39 cellular contexts compared by ENCODE assay signal in the genomic region with DNA sequence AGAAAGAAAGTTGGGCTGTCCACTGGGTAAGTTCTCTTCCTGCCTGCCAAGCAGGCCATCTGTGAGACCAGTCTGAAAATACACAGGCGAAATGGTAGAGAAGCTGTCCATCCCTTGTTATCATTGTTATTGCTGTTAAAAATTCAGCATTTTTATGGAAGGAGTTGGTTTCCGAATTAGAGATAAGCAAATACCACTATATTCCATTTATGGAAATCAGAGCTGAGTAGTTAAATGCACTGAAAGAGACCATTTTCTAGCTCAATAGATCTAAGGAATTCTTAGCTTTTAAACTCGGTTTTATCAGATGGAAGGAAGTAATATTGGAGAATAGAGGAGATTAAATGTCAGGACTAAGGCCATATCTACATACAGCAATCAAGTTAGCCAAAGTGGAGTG. TPM values are rescaled to one million over a fixed set of nuclear protein-coding genes. Genes with fewer than 3 reads are reported as not detected.
"Had no signal": no experiment of that assay in that cellular context is flagged by ENCODE, and none has a peak within 500 bp of the region (broad histone marks: within the 10 kb centered on the region; RNA-seq: fewer than 3 reads in every experiment).

No MANE protein-coding gene starts in this region.

- H3K27ac ChIP-seq: ascending aorta, cardiac muscle cell, VCaP had no signal

- H3K36me3 Mint-ChIP-seq: activated naive CD4-positive, alpha-beta T cell treated with anti-CD3 and anti-CD28 coated beads, Interleukin-2, amount 10 ng/mL, durations not matched to agents 7 days and 5 days; activated naive CD4-positive, alpha-beta T cell treated with anti-CD3 and anti-CD28 coated beads, Interleukin-2, amount 50 U/mL, for 24 hours; activated naive CD8-positive, alpha-beta T cell; activated naive CD8-positive, alpha-beta T cell treated with anti-CD3 and anti-CD28 coated beads, Interleukin-2, amount 10 ng/mL, durations not matched to agents 7 days and 5 days; brain had no signal

- H3K9me3 Mint-ChIP-seq: activated B cell treated with CpG ODN at 0.5 μM for 24 hours; activated CD4-positive, alpha-beta memory T cell treated with anti-CD3 and anti-CD28 coated beads for 36 hours; activated CD4-positive, alpha-beta T cell treated with anti-CD3 and anti-CD28 coated beads, Interleukin-2, amount 10 ng/mL, durations not matched to agents 24 days and 14 days; activated CD8-positive, alpha-beta T cell treated with anti-CD3 and anti-CD28 coated beads for 36 hours; activated naive CD4-positive, alpha-beta T cell treated with anti-CD3 and anti-CD28 coated beads, Interleukin-2, amount 10 ng/mL, durations not matched to agents 7 days and 5 days; activated naive CD8-positive, alpha-beta T cell treated with anti-CD3 and anti-CD28 coated beads, Interleukin-2, amount 50 U/mL, for 24 hours; activated T-cell treated with anti-CD3 and anti-CD28 coated beads, Interleukin-2, amount 50 U/mL, for 4 hours; activated T-cell treated with anti-CD3 and anti-CD28 coated beads, Interleukin-2, amount 50 U/mL, for 72 hours; activated T-helper 1 cell treated with anti-CD3 and anti-CD28 coated beads, Interleukin-12 subunit alpha, Interleukin-12 subunit beta, Interleukin-2, Interleukin-4 antibody, amounts not matched to agents 30 ng/mL and 10 ng/mL and 1 ng/mL, durations not matched to agents 14 hours and 24 hours and 36 hours; activated T-helper 17 cell treated with anti-CD3 and anti-CD28 coated beads, Interleukin-2, amount 50 U/mL, for 72 hours; central memory CD8-positive, alpha-beta T cell; T-helper 1 cell treated with Interleukin-12 subunit alpha and Interleukin-12 subunit beta and Interleukin-4 antibody, amounts not matched to agents 30 μg/mL and 1 μg/mL, for 36 hours; T-helper 2 cell treated with Interferon-gamma antibody and Interleukin-4, amounts not matched to agents 5 μg/mL and 100 μg/mL, for 36 hours had no signal

- FAIRE-seq: bronchial epithelial cell, TTC549 had no signal

- ATAC-seq: activated CD8-positive, alpha-beta T cell treated with anti-CD3 and anti-CD28 coated beads for 36 hours; activated naive CD8-positive, alpha-beta T cell treated with anti-CD3 and anti-CD28 coated beads, Interleukin-2, amount 50 U/mL, for 24 hours; activated T-cell treated with anti-CD3 and anti-CD28 coated beads, Interleukin-2, amount 50 U/mL, for 4 hours; activated T-cell treated with anti-CD3 and anti-CD28 coated beads, Interleukin-2, amount 50 U/mL, for 72 hours; activated T-helper 17 cell treated with anti-CD3 and anti-CD28 coated beads, Interleukin-2, amount 50 U/mL, for 72 hours had no signal

- H3K4me3 ChIP-seq: ascending aorta, cardiac muscle cell had no signal

- H3K27ac Mint-ChIP-seq: activated B cell treated with CpG ODN at 0.5 μM for 24 hours; activated CD4-positive, alpha-beta memory T cell treated with anti-CD3 and anti-CD28 coated beads for 36 hours; activated CD4-positive, alpha-beta T cell treated with anti-CD3 and anti-CD28 coated beads, Interleukin-2, amount 10 ng/mL, durations not matched to agents 24 days and 14 days; activated CD8-positive, alpha-beta T cell treated with anti-CD3 and anti-CD28 coated beads for 36 hours; activated naive CD4-positive, alpha-beta T cell treated with anti-CD3 and anti-CD28 coated beads, Interleukin-2, amount 10 ng/mL, durations not matched to agents 7 days and 5 days; activated naive CD4-positive, alpha-beta T cell treated with anti-CD3 and anti-CD28 coated beads, Interleukin-2, amount 50 U/mL, for 24 hours; activated naive CD8-positive, alpha-beta T cell; activated naive CD8-positive, alpha-beta T cell treated with anti-CD3 and anti-CD28 coated beads, Interleukin-2, amount 10 ng/mL, durations not matched to agents 7 days and 5 days; activated naive CD8-positive, alpha-beta T cell treated with anti-CD3 and anti-CD28 coated beads, Interleukin-2, amount 50 U/mL, for 24 hours; activated T-cell treated with anti-CD3 and anti-CD28 coated beads, Interleukin-2, amount 50 U/mL, for 72 hours; activated T-helper 1 cell treated with anti-CD3 and anti-CD28 coated beads, Interleukin-12 subunit alpha, Interleukin-12 subunit beta, Interleukin-2, Interleukin-4 antibody, amounts not matched to agents 30 ng/mL and 10 ng/mL and 1 ng/mL, durations not matched to agents 14 hours and 24 hours and 36 hours; activated T-helper 17 cell treated with anti-CD3 and anti-CD28 coated beads, Interleukin-2, amount 50 U/mL, for 72 hours; brain; T-helper 1 cell treated with Interleukin-12 subunit alpha and Interleukin-12 subunit beta and Interleukin-4 antibody, amounts not matched to agents 30 μg/mL and 1 μg/mL, for 36 hours; T-helper 2 cell treated with Interferon-gamma antibody and Interleukin-4, amounts not matched to agents 5 μg/mL and 100 μg/mL, for 36 hours had no signal

- H3K9me3 ChIP-seq: ascending aorta had no signal

- H3K4me1 Mint-ChIP-seq: activated B cell treated with CpG ODN at 0.5 μM for 24 hours; activated CD4-positive, alpha-beta T cell treated with anti-CD3 and anti-CD28 coated beads, Interleukin-2, amount 10 ng/mL, durations not matched to agents 24 days and 14 days; activated naive CD4-positive, alpha-beta T cell treated with anti-CD3 and anti-CD28 coated beads, Interleukin-2, amount 10 ng/mL, durations not matched to agents 7 days and 5 days; activated naive CD4-positive, alpha-beta T cell treated with anti-CD3 and anti-CD28 coated beads, Interleukin-2, amount 50 U/mL, for 24 hours; activated naive CD8-positive, alpha-beta T cell treated with anti-CD3 and anti-CD28 coated beads, Interleukin-2, amount 10 ng/mL, durations not matched to agents 7 days and 5 days; activated naive CD8-positive, alpha-beta T cell treated with anti-CD3 and anti-CD28 coated beads, Interleukin-2, amount 50 U/mL, for 24 hours; activated T-helper 17 cell treated with anti-CD3 and anti-CD28 coated beads, Interleukin-2, amount 50 U/mL, for 72 hours; brain; central memory CD8-positive, alpha-beta T cell had no signal

- H3K36me3 ChIP-seq: ascending aorta, cardiac muscle cell had no signal

- H3K4me1 ChIP-seq: ascending aorta had no signal

- H3K27me3 ChIP-seq: ascending aorta, cardiac muscle cell had no signal

- H3K4me3 Mint-ChIP-seq: activated B cell treated with CpG ODN at 0.5 μM for 24 hours; activated CD4-positive, alpha-beta memory T cell treated with anti-CD3 and anti-CD28 coated beads for 36 hours; activated CD4-positive, alpha-beta T cell treated with anti-CD3 and anti-CD28 coated beads, Interleukin-2, amount 10 ng/mL, durations not matched to agents 24 days and 14 days; activated CD8-positive, alpha-beta T cell treated with anti-CD3 and anti-CD28 coated beads for 36 hours; activated naive CD4-positive, alpha-beta T cell treated with anti-CD3 and anti-CD28 coated beads, Interleukin-2, amount 10 ng/mL, durations not matched to agents 7 days and 5 days; activated naive CD4-positive, alpha-beta T cell treated with anti-CD3 and anti-CD28 coated beads, Interleukin-2, amount 50 U/mL, for 24 hours; activated naive CD8-positive, alpha-beta T cell; activated naive CD8-positive, alpha-beta T cell treated with anti-CD3 and anti-CD28 coated beads, Interleukin-2, amount 10 ng/mL, durations not matched to agents 7 days and 5 days; activated naive CD8-positive, alpha-beta T cell treated with anti-CD3 and anti-CD28 coated beads, Interleukin-2, amount 50 U/mL, for 24 hours; activated T-cell treated with anti-CD3 and anti-CD28 coated beads, Interleukin-2, amount 50 U/mL, for 4 hours; activated T-cell treated with anti-CD3 and anti-CD28 coated beads, Interleukin-2, amount 50 U/mL, for 72 hours; activated T-helper 1 cell treated with anti-CD3 and anti-CD28 coated beads, Interleukin-12 subunit alpha, Interleukin-12 subunit beta, Interleukin-2, Interleukin-4 antibody, amounts not matched to agents 30 ng/mL and 10 ng/mL and 1 ng/mL, durations not matched to agents 14 hours and 24 hours and 36 hours; activated T-helper 17 cell treated with anti-CD3 and anti-CD28 coated beads, Interleukin-2, amount 50 U/mL, for 72 hours; brain; central memory CD8-positive, alpha-beta T cell; T-helper 1 cell treated with Interleukin-12 subunit alpha and Interleukin-12 subunit beta and Interleukin-4 antibody, amounts not matched to agents 30 μg/mL and 1 μg/mL, for 36 hours; T-helper 2 cell treated with Interferon-gamma antibody and Interleukin-4, amounts not matched to agents 5 μg/mL and 100 μg/mL, for 36 hours had no signal

- DNase-seq: activated B cell treated with CpG ODN at 0.5 μM for 24 hours; activated CD4-positive, alpha-beta memory T cell treated with anti-CD3 and anti-CD28 coated beads for 36 hours; activated CD4-positive, alpha-beta T cell treated with anti-CD3 and anti-CD28 coated beads for 4 hours; activated CD4-positive, alpha-beta T cell treated with anti-CD3 and anti-CD28 coated beads, Interleukin-2, amount 10 ng/mL, durations not matched to agents 24 days and 14 days; activated CD4-positive, alpha-beta T cell treated with anti-CD3 and anti-CD28 coated beads, Interleukin-2, amount 50 U/mL, for 1 hour; activated CD4-positive, alpha-beta T cell treated with anti-CD3 and anti-CD28 coated beads, Interleukin-2, amount 50 U/mL, for 4 hours; activated CD4-positive, CD25-positive, alpha-beta regulatory T cell treated with anti-CD3 and anti-CD28 coated beads, Interleukin-2, amount 50 U/mL, for 72 hours; activated CD8-positive, alpha-beta memory T cell treated with anti-CD3 and anti-CD28 coated beads, Interleukin-2, amount 50 U/mL, for 4 hours; activated CD8-positive, alpha-beta T cell treated with anti-CD3 and anti-CD28 coated beads for 36 hours; activated effector memory CD4-positive, alpha-beta T cell treated with anti-CD3 and anti-CD28 coated beads, Interleukin-2, amount 50 U/mL, for 16 hours; activated gamma-delta T cell treated with Interleukin-2 at 50 U/mL for 16 hours; activated naive CD4-positive, alpha-beta T cell; activated naive CD4-positive, alpha-beta T cell treated with anti-CD3 and anti-CD28 coated beads, Interleukin-2, amount 10 ng/mL, durations not matched to agents 7 days and 5 days; activated naive CD8-positive, alpha-beta T cell treated with anti-CD3 and anti-CD28 coated beads, Interleukin-2, amount 10 ng/mL, durations not matched to agents 7 days and 5 days; activated naive CD8-positive, alpha-beta T cell treated with anti-CD3 and anti-CD28 coated beads, Interleukin-2, amount 50 U/mL, for 24 hours; activated T-cell treated with anti-CD3 and anti-CD28 coated beads for 4 hours; activated T-cell treated with anti-CD3 and anti-CD28 coated beads, Interleukin-2, amount 50 U/mL, for 1 hour; activated T-cell treated with anti-CD3 and anti-CD28 coated beads, Interleukin-2, amount 50 U/mL, for 4 hours; activated T-cell treated with anti-CD3 and anti-CD28 coated beads, Interleukin-2, amount 50 U/mL, for 72 hours; amygdala; anterior cingulate cortex; caudate nucleus; cerebellar nuclear complex; T-helper 1 cell; T-helper 2 cell; T-helper 9 cell had no signal

RNA-seq across cellular contexts. Expression of a gene that starts 41.0 kb away (rescaled TPM):
- total RNA-seq: ascending aorta had no signal
